Comparison of ENCODE assay signal across 8 cellular contexts in genomic region chr15:90924375-90924774, GRCh38. TPM values are rescaled to one million over a fixed set of nuclear protein-coding genes. Genes with fewer than 3 reads are reported as not detected.
DNase-seq lines count a peak whose midpoint lies in the region; ATAC-seq and TF ChIP-seq lines count a peak whose summit lies in the region.
"Had no signal": no experiment of that assay in that cellular context is flagged by ENCODE, and none has a peak within 500 bp of the region (broad histone marks: within the 10 kb centered on the region; RNA-seq: fewer than 3 reads in every experiment).

No MANE protein-coding gene starts in this region.

- TF ChIP-seq EP300 in gastroesophageal sphincter (IDR thresholded peaks at IDR 0.05): no peak

- no peak overlapping the region for H3K4me3 ChIP-seq in gastroesophageal sphincter

- no peaks in the 10 kb centered on the region for H3K9me3 ChIP-seq in gastroesophageal sphincter

- H3K27me3 ChIP-seq in gastroesophageal sphincter: no peaks in the 10 kb centered on the region

- no peak for DNase-seq in T-helper 9 cell
- DNase-seq in DMS53 treated with DMSO at 0.1 percent for 48 hours (lab: John Stamatoyannopoulos, UW; ENCODE audit: unreplicated experiment): no peak
- DNase-seq: DMS153, NCI-H69 had no signal

- no peak for TF ChIP-seq CTCF in gastroesophageal sphincter (IDR thresholded peaks at IDR 0.05)

- ATAC-seq in GM18858 (IDR thresholded peaks at IDR 0.05; ENCODE audit: unreplicated experiment) (peak; percentile 67), GM21529 (IDR thresholded peaks at IDR 0.05; ENCODE audit: unreplicated experiment) (peak; percentile 73), HG03558 (IDR thresholded peaks at IDR 0.05; ENCODE audit: extremely low read depth, unreplicated experiment) (peak; percentile 44), gastroesophageal sphincter (no peak)

- H3K4me1 ChIP-seq in gastroesophageal sphincter: peaks cover 0 to 4% (median 0%) of the 10 kb centered on the region in 3 donors

- no peak for TF ChIP-seq POLR2A in gastroesophageal sphincter (IDR thresholded peaks at IDR 0.05)

- no peak overlapping the region for H3K27ac ChIP-seq in gastroesophageal sphincter

- H3K36me3 ChIP-seq in gastroesophageal sphincter: peaks cover 0 to 29% of the 10 kb centered on the region in 2 donors

- WGBS in gastroesophageal sphincter (ENCODE audit: low coverage in 1 of 2), 2 donors: 81 to 83% methylated on average over 5 of the region's 5 CpGs

RNA-seq across cellular contexts. Expression of gene HDDC3, which starts 8.0 kb away (rescaled TPM):
- 10 to 100 TPM in 2 of 4 donors, 1 to 10 TPM in 2; 5.9 to 17.1 (median 8.3) TPM for total RNA-seq in gastroesophageal sphincter

RNA-seq across cellular contexts. Expression of gene UNC45A, which starts 10.7 kb away (rescaled TPM):
- 100 to 1,000 TPM in 2 of 4 donors, 10 to 100 TPM in 2; 63.7 to 116 (median 100) TPM for total RNA-seq in gastroesophageal sphincter

RNA-seq across cellular contexts. Expression of gene MAN2A2, which starts 21.3 kb away (rescaled TPM):
- 10 to 100 TPM; 19.4 to 58.2 (median 44.9) TPM for total RNA-seq in gastroesophageal sphincter

RNA-seq across cellular contexts. Expression of gene RCCD1, which starts 30.3 kb away (rescaled TPM):
- total RNA-seq in gastroesophageal sphincter: 10 to 100 TPM in 2 of 4 donors, 1 to 10 TPM in 2; 5.3 to 11.1 (median 9.0) TPM

RNA-seq across cellular contexts. Expression of gene FES, which starts 40.1 kb away (rescaled TPM):
- 10 to 100 TPM; 40.1 to 70.4 (median 43.5) TPM for total RNA-seq in gastroesophageal sphincter
